31 cellular contexts compared by ENCODE assay signal in the genomic region with DNA sequence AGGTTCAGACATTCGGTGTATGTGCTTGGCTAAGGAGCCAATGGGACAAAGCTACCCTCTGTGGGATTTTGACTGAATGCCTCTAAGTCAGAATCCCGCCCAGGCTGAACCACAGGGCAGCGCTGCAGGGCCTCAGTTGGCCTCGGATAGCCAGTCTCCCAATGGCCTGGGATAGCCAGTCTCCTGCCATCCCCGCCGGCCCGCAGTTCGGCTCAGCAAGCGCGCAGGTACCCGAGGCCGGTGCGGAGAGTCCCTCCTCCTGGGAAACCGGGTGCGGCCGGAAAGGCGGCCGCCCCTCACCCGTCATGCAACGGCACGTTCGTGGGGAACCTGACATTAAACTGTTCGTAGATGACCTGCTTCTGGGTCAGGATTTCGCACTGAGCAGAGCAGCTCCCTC. TPM values are rescaled to one million over a fixed set of nuclear protein-coding genes. Genes with fewer than 3 reads are reported as not detected.
"Had no signal": no experiment of that assay in that cellular context is flagged by ENCODE, and none has a peak within 500 bp of the region (broad histone marks: within the 10 kb centered on the region; RNA-seq: fewer than 3 reads in every experiment).

No MANE protein-coding gene starts in this region.

- H3K4me1 Mint-ChIP-seq: naive thymus-derived CD8-positive, alpha-beta T cell; nephron; stimulated activated effector memory CD8-positive, alpha-beta T cell treated with anti-CD3 and anti-CD28 coated beads, Interleukin-12 subunit alpha, Interleukin-12 subunit beta, amount 100 ng/mL, for 72 hours; stimulated activated naive CD8-positive, alpha-beta T cell treated with anti-CD3 and anti-CD28 coated beads, Interleukin-15, amount 100 ng/mL, for 72 hours had no signal

- H3K27ac Mint-ChIP-seq: naive thymus-derived CD8-positive, alpha-beta T cell; nephron; stimulated activated effector memory CD8-positive, alpha-beta T cell treated with anti-CD3 and anti-CD28 coated beads, Interleukin-12 subunit alpha, Interleukin-12 subunit beta, amount 100 ng/mL, for 72 hours; stimulated activated naive CD8-positive, alpha-beta T cell treated with anti-CD3 and anti-CD28 coated beads, Interleukin-15, amount 100 ng/mL, for 72 hours; type B pancreatic cell had no signal

- H3K27me3 Mint-ChIP-seq: stimulated activated naive CD8-positive, alpha-beta T cell treated with anti-CD3 and anti-CD28 coated beads, Interleukin-15, amount 100 ng/mL, for 72 hours had no signal

- H3K27ac ChIP-seq: hepatocyte, left lung, lower lobe of right lung, neutrophil, parathyroid adenoma, sigmoid colon, spleen, tibial nerve, uterus had no signal

- ATAC-seq: left colon; left lung; lower lobe of right lung; naive thymus-derived CD8-positive, alpha-beta T cell; right cardiac atrium; stimulated activated effector memory CD8-positive, alpha-beta T cell treated with anti-CD3 and anti-CD28 coated beads, Interleukin-12 subunit alpha, Interleukin-12 subunit beta, amount 100 ng/mL, for 72 hours; stimulated activated naive CD8-positive, alpha-beta T cell treated with anti-CD3 and anti-CD28 coated beads, Interleukin-15, amount 100 ng/mL, for 72 hours had no signal

- H3K9me3 ChIP-seq: left lung, lower lobe of right lung, neutrophil, sigmoid colon, spleen, tibial nerve, uterus had no signal

- H3K4me1 ChIP-seq: left lung, lower lobe of right lung, parathyroid adenoma, sigmoid colon, spleen, tibial nerve, uterus had no signal

- DNase-seq: kidney; left colon; lower lobe of right lung; mammary epithelial cell; mesenchymal stem cell; naive thymus-derived CD8-positive, alpha-beta T cell; occipital lobe; retina; right cardiac atrium; sigmoid colon; small intestine; spleen; stimulated activated CD4-positive, alpha-beta T cell treated with anti-CD3 and anti-CD28 coated beads, Interleukin-4, amount 100 ng/mL, for 24 hours; stimulated activated naive CD4-positive, alpha-beta T cell treated with Interleukin-2 at 50 U/mL for 16 hours; stimulated activated naive CD8-positive, alpha-beta T cell treated with anti-CD3 and anti-CD28 coated beads, Interleukin-15, amount 100 ng/mL, for 72 hours; uterus had no signal

- H3K4me3 Mint-ChIP-seq: naive thymus-derived CD8-positive, alpha-beta T cell; nephron; neural crest cell; stimulated activated effector memory CD8-positive, alpha-beta T cell treated with anti-CD3 and anti-CD28 coated beads, Interleukin-12 subunit alpha, Interleukin-12 subunit beta, amount 100 ng/mL, for 72 hours; stimulated activated naive CD8-positive, alpha-beta T cell treated with anti-CD3 and anti-CD28 coated beads, Interleukin-15, amount 100 ng/mL, for 72 hours; type B pancreatic cell had no signal

- H3K9me3 Mint-ChIP-seq: naive thymus-derived CD8-positive, alpha-beta T cell; nephron; neural crest cell; stimulated activated effector memory CD8-positive, alpha-beta T cell treated with anti-CD3 and anti-CD28 coated beads, Interleukin-12 subunit alpha, Interleukin-12 subunit beta, amount 100 ng/mL, for 72 hours; stimulated activated naive CD8-positive, alpha-beta T cell treated with anti-CD3 and anti-CD28 coated beads, Interleukin-15, amount 100 ng/mL, for 72 hours; type B pancreatic cell had no signal

- H3K36me3 Mint-ChIP-seq: stimulated activated effector memory CD8-positive, alpha-beta T cell treated with anti-CD3 and anti-CD28 coated beads, Interleukin-12 subunit alpha, Interleukin-12 subunit beta, amount 100 ng/mL, for 72 hours; type B pancreatic cell had no signal

- H3K4me2 ChIP-seq: hepatocyte had no signal

- H3K27me3 ChIP-seq: sigmoid colon, tibial nerve, uterus had no signal

- H2AFZ ChIP-seq: hepatocyte, parathyroid adenoma had no signal

- H3K4me3 ChIP-seq: hepatocyte, left lung, lower lobe of right lung, sigmoid colon, spleen, tibial nerve, uterus had no signal

- H3K9ac ChIP-seq: parathyroid adenoma had no signal

- H3K36me3 ChIP-seq: left lung, lower lobe of right lung, neutrophil, sigmoid colon, spleen, tibial nerve, uterus had no signal

- H3K79me2 ChIP-seq: hepatocyte, parathyroid adenoma had no signal

RNA-seq across cellular contexts. Expression of a gene that starts 16.1 kb away (rescaled TPM):
- total RNA-seq: hepatocyte, kidney, left colon, left lung, lower lobe of right lung, mammary epithelial cell, mucosa of gallbladder, occipital lobe, osteocyte, posterior vena cava, pulmonary artery endothelial cell, right cardiac atrium, ureter had no signal
- polyA plus RNA-seq: hepatocyte; liver; mammary epithelial cell; naive thymus-derived CD8-positive, alpha-beta T cell; right cardiac atrium; small intestine had no signal
